13 cellular contexts compared by ENCODE assay signal in genomic region chr15:56871180-56871579, GRCh38.
A peak's percentile ranks its signal among the peaks of the same experiment; 100 is the strongest.
DNase-seq lines count a peak whose midpoint lies in the region; ATAC-seq and TF ChIP-seq lines count a peak whose summit lies in the region.
"Had no signal": no experiment of that assay in that cellular context is flagged by ENCODE, and none has a peak within 500 bp of the region (broad histone marks: within the 10 kb centered on the region; RNA-seq: fewer than 3 reads in every experiment).

No MANE protein-coding gene starts in this region.

- H3K4me3 ChIP-seq in foreskin fibroblast (ENCODE audit: low read depth in 1 of 2, low read length in 2 of 2) (no peak overlapping the region), skeletal muscle cell (ENCODE audit: low read depth, low read length) (no peak overlapping the region)

- DNase-seq in GM04503 (ENCODE audit: low read depth) = peak; percentile 60
- peak; percentile 65 for DNase-seq in SW480 (ENCODE audit: low spot score)
- peak; percentile 63 to 77 for DNase-seq in foreskin fibroblast
- DNase-seq in skeletal muscle cell (ENCODE audit: low read depth) = peak; percentile 38
- DNase-seq in NCI-H510A (lab: John Stamatoyannopoulos, UW) = no peak
- no peak for DNase-seq in activated T-cell treated with anti-CD3 and anti-CD28 coated beads, Interleukin-2, amount 50 U/mL, for 48 hours
- DNase-seq: activated effector memory CD4-positive, alpha-beta T cell treated with Interleukin-2 at 50 U/mL for 16 hours; DMS79 treated with DMSO at 0.1 percent for 48 hours; H7; NCI-H1436 had no signal

- TF ChIP-seq CTCF in foreskin fibroblast (IDR thresholded peaks at IDR 0.05; ENCODE audit: low read depth, low read length) = no peak

- no peak for ATAC-seq in GM21423 (IDR thresholded peaks at IDR 0.05; ENCODE audit: unreplicated experiment)
- no peak for ATAC-seq in HG03469 (IDR thresholded peaks at IDR 0.05; ENCODE audit: unreplicated experiment)
- ATAC-seq: Panc1 had no signal

Comparison
In these comparisons a context has a peak if more than half of its experiments do, and no peak if none do; other contexts are left out.
1. DNase-seq: peak in GM04503 (single experiment), SW480 (single experiment), foreskin fibroblast (2 of 2) and skeletal muscle cell (single experiment); none in NCI-H510A (single experiment) and activated T-cell treated with anti-CD3 and anti-CD28 coated beads, Interleukin-2, amount 50 U/mL, for 48 hours (0 of 2).